Comparison of ENCODE assay signal across 8 cellular contexts in genomic region chr2:164737612-164738081, GRCh38.
A peak's percentile ranks its signal among the peaks of the same experiment; 100 is the strongest.
DNase-seq lines count a peak whose midpoint lies in the region; ATAC-seq, FAIRE-seq and TF ChIP-seq lines count a peak whose summit lies in the region.

No MANE protein-coding gene starts in this region.

- H3K36me3 ChIP-seq in smooth muscle cell (ENCODE audit: low read depth) = no peaks in the 10 kb centered on the region

- no peak overlapping the region for H3K27ac ChIP-seq in HL-60 (replicated peaks)
- no peak overlapping the region for H3K27ac ChIP-seq in smooth muscle cell (ENCODE audit: low read depth)

- H3K9ac ChIP-seq in smooth muscle cell (ENCODE audit: low read depth) = no peak overlapping the region

- peaks cover 9% of the 10 kb centered on the region for H3K4me1 ChIP-seq in smooth muscle cell (ENCODE audit: low read depth)

- no peaks in the 10 kb centered on the region for H3K27me3 Mint-ChIP-seq in brain

- peak; percentile 65 for FAIRE-seq in GM19239 (lab: Jason Lieb, UNC)

- no peaks in the 10 kb centered on the region for H3K9me3 Mint-ChIP-seq in brain

- H4K20me1 ChIP-seq in smooth muscle cell (ENCODE audit: low read depth) = no peaks in the 10 kb centered on the region

- H3K79me2 ChIP-seq in smooth muscle cell (ENCODE audit: low read depth) = no peaks in the 10 kb centered on the region

- ATAC-seq in GM18505 (IDR thresholded peaks at IDR 0.05; ENCODE audit: unreplicated experiment) = no peak

- H3K27ac Mint-ChIP-seq in brain = peak overlapping the region in 3 of 5 experiments; percentile 18 to 76 (median 45)

- H3K27me3 ChIP-seq in HL-60 (ENCODE audit: insufficient read depth, poor library complexity, severe bottlenecking) (no peaks in the 10 kb centered on the region), smooth muscle cell (ENCODE audit: low read depth) (no peaks in the 10 kb centered on the region)

- WGBS in smooth muscle cell (ENCODE audit: low lambda C conversion rate) = 3% methylated on average over 9 of the region's 9 CpGs

- H2AFZ ChIP-seq in smooth muscle cell (ENCODE audit: low read depth) = no peak overlapping the region

- DNase-seq in Caki2 (ENCODE audit: low read depth) = peak; percentile 69
- no peak for DNase-seq in GM19239 (ENCODE audit: insufficient read length, low spot score)
- DNase-seq in HL-60 (ENCODE audit: low read depth in 1 of 2, low spot score in 1 of 2) = peak in 1 of 2 experiments; percentile 43
- DNase-seq in NCI-H774 (lab: John Stamatoyannopoulos, UW) = peak; percentile 78
- DNase-seq in iPS-NIHi7 (ENCODE audit: extremely low spot score) = peak; percentile 86
- DNase-seq in smooth muscle cell (lab: John Stamatoyannopoulos, UW; ENCODE audit: unreplicated experiment) = peak; percentile 1

- H3K4me3 Mint-ChIP-seq in brain = peak overlapping the region in 3 of 5 experiments; percentile 21 to 69 (median 30)

- no peak for TF ChIP-seq POLR2A in GM18505 (IDR thresholded peaks at IDR 0.05; ENCODE audit: borderline replicate concordance, extremely low read depth, insufficient read depth, insufficient read length)

- H3K4me2 ChIP-seq in smooth muscle cell = peak overlapping the region; percentile 12

- peaks cover 30% of the 10 kb centered on the region for H3K4me1 Mint-ChIP-seq in brain

- H3K4me3 ChIP-seq in HL-60 (replicated peaks; ENCODE audit: insufficient read depth, low read length) = no peak overlapping the region
- no peak overlapping the region for H3K4me3 ChIP-seq in smooth muscle cell

- H3K36me3 Mint-ChIP-seq in brain = no peaks in the 10 kb centered on the region

- in situ Hi-C loops in Caki2 (cut with HindIII; ENCODE audit: low pct_unique_long_range_greater_than_20kb, low sequenced_read_pairs) = no loop called here

- TF ChIP-seq CTCF in HL-60 (IDR thresholded peaks at IDR 0.05; ENCODE audit: insufficient read depth, low read length) (peak; percentile 9), brain (conservative IDR thresholded peaks at IDR 0.05) (peak; percentile 91 to 92), smooth muscle cell (IDR thresholded peaks at IDR 0.05; ENCODE audit: borderline replicate concordance, insufficient read depth, poor library complexity, severe bottlenecking) (peak; percentile 86)

- H3K9me3 ChIP-seq in smooth muscle cell (replicated peaks; ENCODE audit: low read depth) = no peaks in the 10 kb centered on the region

- peaks cover 9% of the 10 kb centered on the region for H3F3A ChIP-seq in smooth muscle cell (ENCODE audit: low read depth)

Comparison
In these comparisons a context has a peak if more than half of its experiments do, and no peak if none do; other contexts are left out.
1. CTCF ChIP-seq: peak in every context shown above with its lines; median percentile 92 in brain; 86 in smooth muscle cell; 9 in HL-60.